12 cellular contexts compared by ENCODE assay signal in the genomic region with DNA sequence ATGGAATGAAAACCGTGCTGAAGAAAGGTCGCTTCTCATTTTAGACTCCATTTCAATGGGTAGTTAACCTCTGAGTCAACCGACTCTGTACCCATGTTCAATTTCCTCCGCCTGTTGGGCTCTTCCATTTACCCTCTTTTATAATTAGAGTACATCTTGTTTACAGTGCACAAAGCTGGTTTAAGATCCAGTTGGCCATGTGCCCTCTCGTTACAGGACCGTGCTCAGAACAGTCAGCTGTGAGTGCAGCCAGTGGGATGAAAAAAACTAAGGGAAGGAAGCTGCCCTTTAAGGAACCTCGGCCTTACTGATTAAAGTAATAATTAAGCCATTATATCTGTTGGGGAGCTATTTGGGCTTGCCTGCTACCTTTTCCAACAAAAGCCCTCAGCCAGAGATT.
A peak's percentile ranks its signal among the peaks of the same experiment; 100 is the strongest.
DNase-seq lines count a peak whose midpoint lies in the region; ATAC-seq and TF ChIP-seq lines count a peak whose summit lies in the region.
"Had no signal": no experiment of that assay in that cellular context is flagged by ENCODE, and none has a peak within 500 bp of the region (broad histone marks: within the 10 kb centered on the region; RNA-seq: fewer than 3 reads in every experiment).

No MANE protein-coding gene starts in this region.

- no peaks in the 10 kb centered on the region for H3K27me3 ChIP-seq in GM23338 (ENCODE audit: insufficient read depth)
- H3K27me3 ChIP-seq in heart right ventricle, result no peaks in the 10 kb centered on the region
- no peaks in the 10 kb centered on the region for H3K27me3 ChIP-seq in rectal smooth muscle tissue (ENCODE audit: control insufficient read depth, insufficient read depth, low read length)
- no peaks in the 10 kb centered on the region for H3K27me3 ChIP-seq in upper lobe of left lung
- H3K27me3 ChIP-seq in Karpas-422 (ENCODE audit: low read length), result no peaks in the 10 kb centered on the region

- no peak for TF ChIP-seq CTCF in GM23338 (conservative IDR thresholded peaks at IDR 0.05; ENCODE audit: low read depth in 2 of 2)
- no peak for TF ChIP-seq CTCF in heart right ventricle (IDR thresholded peaks at IDR 0.05)
- no peak for TF ChIP-seq CTCF in upper lobe of left lung (IDR thresholded peaks at IDR 0.05)

- no peak overlapping the region for H3K27ac Mint-ChIP-seq in GM23338
- H3K27ac Mint-ChIP-seq: activated CD8-positive, alpha-beta T cell treated with anti-CD3 and anti-CD28 coated beads for 36 hours; naive B cell had no signal

- TF ChIP-seq EP300 in upper lobe of left lung (IDR thresholded peaks at IDR 0.05), result no peak

- intact Hi-C loops in heart right ventricle (cut with DNase I), result loop anchor here in 3 of 10 donors (5.0 kb wide), 2 partner anchors 41 to 46 kb away; no protein-coding TSS in a partner anchor

- no peak overlapping the region for H3K27ac ChIP-seq in GM23338 (ENCODE audit: low read depth)
- peak overlapping the region in 2 of 10 donors; percentile 17 to 45 for H3K27ac ChIP-seq in heart right ventricle
- peak overlapping the region; percentile 44 for H3K27ac ChIP-seq in rectal smooth muscle tissue (ENCODE audit: low read depth, low read length)
- peak overlapping the region in 2 of 4 donors; percentile 56 to 58 for H3K27ac ChIP-seq in upper lobe of left lung
- H3K27ac ChIP-seq in Karpas-422 (ENCODE audit: low read length), result no peak overlapping the region

- H3K79me2 ChIP-seq in GM23338 (replicated peaks; ENCODE audit: insufficient read depth) (no peaks in the 10 kb centered on the region), Karpas-422 (ENCODE audit: low read length) (no peaks in the 10 kb centered on the region)

- H3K9me2 ChIP-seq in GM23338 (ENCODE audit: insufficient read depth), result no peaks in the 10 kb centered on the region
- H3K9me2 ChIP-seq in Karpas-422 (replicated peaks; ENCODE audit: insufficient read depth, low read length), result no peaks in the 10 kb centered on the region

- no peak overlapping the region for H3K4me3 Mint-ChIP-seq in GM23338
- H3K4me3 Mint-ChIP-seq: activated CD8-positive, alpha-beta T cell treated with anti-CD3 and anti-CD28 coated beads for 36 hours; naive B cell had no signal

- 32 to 42% methylated on average over 7 of the region's 7 CpGs for WGBS in heart right ventricle, 2 donors
- WGBS in upper lobe of left lung, 2 donors, result 42 to 44% methylated on average over 7 of the region's 7 CpGs

- H3K9me3 Mint-ChIP-seq in GM23338, result no peaks in the 10 kb centered on the region
- H3K9me3 Mint-ChIP-seq: activated CD8-positive, alpha-beta T cell treated with anti-CD3 and anti-CD28 coated beads for 36 hours; naive B cell had no signal

- no peak for TF ChIP-seq POLR2A in upper lobe of left lung (IDR thresholded peaks at IDR 0.05)

- peaks cover 31% of the 10 kb centered on the region for H3K4me1 Mint-ChIP-seq in GM23338

- no peak overlapping the region for H3K4me3 ChIP-seq in GM23338
- H3K4me3 ChIP-seq in heart right ventricle, result no peak overlapping the region
- no peak overlapping the region for H3K4me3 ChIP-seq in rectal smooth muscle tissue (ENCODE audit: low read length)
- no peak overlapping the region for H3K4me3 ChIP-seq in upper lobe of left lung
- H3K4me3 ChIP-seq in Karpas-422 (ENCODE audit: low read length), result no peak overlapping the region

- ATAC-seq in GM23338 (no peak), heart right ventricle (peak in 6 of 8 donors; percentile 18 to 64 (median 40)), upper lobe of left lung (ENCODE audit: low FRiP score in 2 of 2) (no peak)
- ATAC-seq: activated CD8-positive, alpha-beta T cell treated with anti-CD3 and anti-CD28 coated beads for 36 hours had no signal

- H3K36me3 ChIP-seq in GM23338 (ENCODE audit: insufficient read depth) (no peaks in the 10 kb centered on the region), heart right ventricle (no peaks in the 10 kb centered on the region), rectal smooth muscle tissue (ENCODE audit: control insufficient read depth, insufficient read depth, low read length) (no peaks in the 10 kb centered on the region), upper lobe of left lung (no peaks in the 10 kb centered on the region), Karpas-422 (ENCODE audit: insufficient read depth, low read length) (no peaks in the 10 kb centered on the region)

- H4K20me1 ChIP-seq in GM23338 (replicated peaks; ENCODE audit: insufficient read depth) (no peaks in the 10 kb centered on the region), Karpas-422 (ENCODE audit: insufficient read depth, low read depth, low read length) (no peaks in the 10 kb centered on the region)

- DNase-seq in GM23338 (ENCODE audit: low spot score), result no peak
- peak; percentile 84 for DNase-seq in NCI-H69 (lab: John Stamatoyannopoulos, UW)
- DNase-seq in heart right ventricle, result no peak
- no peak for DNase-seq in GM19238 (ENCODE audit: insufficient read length, low spot score)
- no peak for DNase-seq in NCI-H187 treated with DMSO at 0.1 percent for 48 hours (lab: John Stamatoyannopoulos, UW)
- DNase-seq in upper lobe of left lung, result no peak
- DNase-seq in Karpas-422, result no peak
- DNase-seq: activated CD8-positive, alpha-beta T cell treated with anti-CD3 and anti-CD28 coated beads for 36 hours; cerebellar nuclear complex; KG1; naive B cell had no signal

- H3K9ac ChIP-seq in rectal smooth muscle tissue (ENCODE audit: low read length), result no peak overlapping the region
- no peak overlapping the region for H3K9ac ChIP-seq in Karpas-422 (ENCODE audit: low read length)

- H3K4me1 ChIP-seq in GM23338 (ENCODE audit: insufficient read depth) (no peaks in the 10 kb centered on the region; the same call in 1 of the 2 replicates), heart right ventricle (peaks cover 7 to 56% (median 44%) of the 10 kb centered on the region in 9 donors), rectal smooth muscle tissue (ENCODE audit: control insufficient read depth, insufficient read depth, low read length) (peaks cover 7% of the 10 kb centered on the region), upper lobe of left lung (peaks cover 39 to 48% (median 43%) of the 10 kb centered on the region in 4 donors), Karpas-422 (ENCODE audit: low read length) (no peaks in the 10 kb centered on the region)

- H2AFZ ChIP-seq in GM23338, result peak overlapping the region; percentile 69; the same call in 1 of the 2 replicates
- no peak overlapping the region for H2AFZ ChIP-seq in Karpas-422 (ENCODE audit: low read length)

- peaks cover 7% of the 10 kb centered on the region for H3K27me3 Mint-ChIP-seq in GM23338 (ENCODE audit: insufficient read depth, low read depth, poor library complexity)

- no peaks in the 10 kb centered on the region; the same call in 2 of the 3 replicates for H3K36me3 Mint-ChIP-seq in GM23338 (ENCODE audit: low read depth)
- H3K36me3 Mint-ChIP-seq: naive B cell had no signal

- H3F3A ChIP-seq in GM23338 (replicated peaks; ENCODE audit: low read depth), result no peaks in the 10 kb centered on the region

- H3K4me2 ChIP-seq in GM23338 (no peak overlapping the region), Karpas-422 (ENCODE audit: low read depth, low read length, poor library complexity, severe bottlenecking) (no peak overlapping the region)

- H3K9me3 ChIP-seq in heart right ventricle (no peaks in the 10 kb centered on the region), upper lobe of left lung (no peaks in the 10 kb centered on the region), Karpas-422 (ENCODE audit: low read length) (no peaks in the 10 kb centered on the region)

TF ChIP-seq in GM23338, 12 proteins besides CTCF, POLR2A, EP300 and RAD21:
- no peak for TF ChIP-seq NANOG (IDR thresholded peaks at IDR 0.05; ENCODE audit: borderline replicate concordance)
- TF ChIP-seq, protein P1, sequence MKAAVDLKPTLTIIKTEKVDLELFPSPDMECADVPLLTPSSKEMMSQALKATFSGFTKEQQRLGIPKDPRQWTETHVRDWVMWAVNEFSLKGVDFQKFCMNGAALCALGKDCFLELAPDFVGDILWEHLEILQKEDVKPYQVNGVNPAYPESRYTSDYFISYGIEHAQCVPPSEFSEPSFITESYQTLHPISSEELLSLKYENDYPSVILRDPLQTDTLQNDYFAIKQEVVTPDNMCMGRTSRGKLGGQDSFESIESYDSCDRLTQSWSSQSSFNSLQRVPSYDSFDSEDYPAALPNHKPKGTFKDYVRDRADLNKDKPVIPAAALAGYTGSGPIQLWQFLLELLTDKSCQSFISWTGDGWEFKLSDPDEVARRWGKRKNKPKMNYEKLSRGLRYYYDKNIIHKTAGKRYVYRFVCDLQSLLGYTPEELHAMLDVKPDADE (IDR thresholded peaks at IDR 0.05), result no peak

Comparison
In these comparisons a context has a peak if more than half of its experiments do, and no peak if none do; other contexts are left out.
1. ATAC-seq: peak in heart right ventricle (6 of 8); none in GM23338 (single experiment) and upper lobe of left lung (0 of 2).